ENCODE assay signal across 18 cellular contexts in genomic region chrX:9429767-9430166, GRCh38. TPM values are rescaled to one million over a fixed set of nuclear protein-coding genes. Genes with fewer than 3 reads are reported as not detected.
DNase-seq lines count a peak whose midpoint lies in the region; ATAC-seq and TF ChIP-seq lines count a peak whose summit lies in the region.
"Had no signal": no experiment of that assay in that cellular context is flagged by ENCODE, and none has a peak within 500 bp of the region (broad histone marks: within the 10 kb centered on the region; RNA-seq: fewer than 3 reads in every experiment).

No MANE protein-coding gene starts in this region.

- WGBS in adrenal gland, 4 donors = 55 to 77% (median 66%) methylated on average over 4 to 12 of the region's 12 CpGs
- 82 to 88% (median 86%) methylated on average over 12 of the region's 12 CpGs for WGBS in heart left ventricle, 4 donors

- no peak overlapping the region for H3K4me3 ChIP-seq in adrenal gland
- H3K4me3 ChIP-seq in upper lobe of right lung = no peak overlapping the region
- H3K4me3 ChIP-seq in MG63 = no peak overlapping the region
- H3K4me3 ChIP-seq in heart left ventricle = no peak overlapping the region
- H3K4me3 ChIP-seq: BLaER1 treated with 17β-estradiol and CSF1 and Interleukin-3, amounts not matched to agents 10 nM and 100 nM; lung; SJSA1; thoracic aorta had no signal

- TF ChIP-seq POLR2A in adrenal gland (IDR thresholded peaks at IDR 0.05) (no peak), heart left ventricle (IDR thresholded peaks at IDR 0.05) (no peak)

- ATAC-seq in upper lobe of right lung = peak; percentile 50
- ATAC-seq in heart left ventricle = no peak
- ATAC-seq: activated CD4-positive, CD25-positive, alpha-beta regulatory T cell treated with anti-CD3 and anti-CD28 coated beads, Interleukin-2, amount 50 U/mL, for 24 hours had no signal

- H3K9me3 ChIP-seq in adrenal gland (replicated peaks in 1 of 3) (no peaks in the 10 kb centered on the region), upper lobe of right lung (no peaks in the 10 kb centered on the region), MG63 (no peaks in the 10 kb centered on the region), heart left ventricle (peaks cover 0 to 18% (median 0%) of the 10 kb centered on the region in 12 donors)
- H3K9me3 ChIP-seq: SJSA1, thoracic aorta had no signal

- intact Hi-C loops in adrenal gland (cut with DNase I) = no loop called here
- intact Hi-C loops in upper lobe of right lung (cut with DNase I) = no loop called here
- intact Hi-C loops in heart left ventricle (cut with DNase I) = no loop called here

- H3K27me3 ChIP-seq in adrenal gland (no peaks in the 10 kb centered on the region), upper lobe of right lung (no peaks in the 10 kb centered on the region), MG63 (no peaks in the 10 kb centered on the region), heart left ventricle (no peaks in the 10 kb centered on the region)
- H3K27me3 ChIP-seq: BLaER1 treated with 17β-estradiol and CSF1 and Interleukin-3, amounts not matched to agents 10 nM and 100 nM; SJSA1 had no signal

- no peak for TF ChIP-seq CTCF in adrenal gland (IDR thresholded peaks at IDR 0.05)
- TF ChIP-seq CTCF in upper lobe of right lung (IDR thresholded peaks at IDR 0.05) = no peak
- TF ChIP-seq CTCF in heart left ventricle (IDR thresholded peaks at IDR 0.05) = no peak

- DNase-seq in SHP77 (lab: John Stamatoyannopoulos, UW) (peak; percentile 27 to 28), SHP77 treated with DMSO at 0.1 percent for 48 hours (lab: John Stamatoyannopoulos, UW) (no peak), NCI-H2171 treated with DMSO at 0.1 percent for 48 hours (lab: John Stamatoyannopoulos, UW) (peak; percentile 40), adrenal gland (peak; percentile 19 to 69 (median 56)), upper lobe of right lung (no peak), MG63 (no peak), hepatic stellate cell (ENCODE audit: low spot score) (no peak), heart left ventricle (no peak)
- DNase-seq: DND-41, KBM-7, NCI-H524, T-helper 9 cell had no signal

- no peaks in the 10 kb centered on the region for H3K4me1 ChIP-seq in adrenal gland (replicated peaks in 1 of 2)
- no peaks in the 10 kb centered on the region for H3K4me1 ChIP-seq in upper lobe of right lung
- no peaks in the 10 kb centered on the region for H3K4me1 ChIP-seq in heart left ventricle
- H3K4me1 ChIP-seq: SJSA1 had no signal

- H3K27ac ChIP-seq in adrenal gland (no peak overlapping the region), upper lobe of right lung (no peak overlapping the region), heart left ventricle (no peak overlapping the region)
- H3K27ac ChIP-seq: BLaER1 treated with 17β-estradiol and CSF1 and Interleukin-3, amounts not matched to agents 10 nM and 100 nM; HL-60; SJSA1; thoracic aorta had no signal

- H3K36me3 ChIP-seq in adrenal gland (replicated peaks in 1 of 2) (no peaks in the 10 kb centered on the region), upper lobe of right lung (no peaks in the 10 kb centered on the region), MG63 (no peaks in the 10 kb centered on the region), heart left ventricle (no peaks in the 10 kb centered on the region)
- H3K36me3 ChIP-seq: BLaER1 treated with 17β-estradiol and CSF1 and Interleukin-3, amounts not matched to agents 10 nM and 100 nM; SJSA1; thoracic aorta had no signal

RNA-seq across cellular contexts. Expression of gene TBL1X, which starts 35.1 kb away (rescaled TPM):
- total RNA-seq in adrenal gland (100 to 1,000 TPM in 1 of 8 donors, 10 to 100 TPM in 7; 22.9 to 256 (median 34.8) TPM), upper lobe of right lung (18.4 TPM), heart left ventricle (10 to 100 TPM in 5 of 9 donors, 1 to 10 TPM in 4; 9.2 to 30.7 (median 10.3) TPM)
- polyA plus RNA-seq in adrenal gland (10 to 100 TPM in 1 of 3 donors, 1 to 10 TPM in 2; 5.0 to 20.4 (median 5.5) TPM), heart left ventricle (1 to 10 TPM; 2.4 to 8.3 TPM)
- 3.1 and 4.3 TPM in 2 replicates for total RNA-seq in MG63 (2014; rRNA removed; shearing (Covaris generic); ENCODE audit: low replicate concordance)

Comparison
In these comparisons a context has a peak if more than half of its experiments do, and no peak if none do; other contexts are left out.
1. DNase-seq: peak in SHP77 (2 of 2), NCI-H2171 treated with DMSO at 0.1 percent for 48 hours (single experiment) and adrenal gland (7 of 7); none in SHP77 treated with DMSO at 0.1 percent for 48 hours (single experiment), upper lobe of right lung (single experiment), MG63 (single experiment), hepatic stellate cell (single experiment) and heart left ventricle (0 of 5).